In genomic region chr10:74096777-74097176, GRCh38 we compare ENCODE assay signal across 10 cellular contexts. TPM values are rescaled to one million over a fixed set of nuclear protein-coding genes. Genes with fewer than 3 reads are reported as not detected.
DNase-seq lines count a peak whose midpoint lies in the region; ATAC-seq and TF ChIP-seq lines count a peak whose summit lies in the region.
"Had no signal": no experiment of that assay in that cellular context is flagged by ENCODE, and none has a peak within 500 bp of the region (broad histone marks: within the 10 kb centered on the region; RNA-seq: fewer than 3 reads in every experiment).

No MANE protein-coding gene starts in this region.

- peak; percentile 48 for DNase-seq in myocyte (ENCODE audit: low read depth)
- DNase-seq in retina = no peak
- no peak for DNase-seq in G401 (ENCODE audit: low spot score)
- DNase-seq in NCI-H2107 treated with DMSO at 0.1 percent for 48 hours (lab: John Stamatoyannopoulos, UW; ENCODE audit: unreplicated experiment) = no peak
- no peak for DNase-seq in breast epithelium (ENCODE audit: low spot score in 2 of 2)
- DNase-seq: NCI-H1930, substantia nigra had no signal

- H3K4me3 ChIP-seq in breast epithelium = no peak overlapping the region

- no peaks in the 10 kb centered on the region for H3K27me3 ChIP-seq in breast epithelium

- ATAC-seq in GM18868 (IDR thresholded peaks at IDR 0.05; ENCODE audit: unreplicated experiment) (peak; percentile 94), GM21576 (IDR thresholded peaks at IDR 0.05; ENCODE audit: unreplicated experiment) (peak; percentile 84), HG03175 (IDR thresholded peaks at IDR 0.05; ENCODE audit: unreplicated experiment) (peak; percentile 98)

- in situ Hi-C loops in G401 (cut with HindIII; ENCODE audit: low sequenced_read_pairs) = no loop called here

- TF ChIP-seq CTCF in breast epithelium (IDR thresholded peaks at IDR 0.05) = no peak

- H3K36me3 ChIP-seq in breast epithelium = peaks cover 5% of the 10 kb centered on the region

- intact Hi-C loops in breast epithelium (cut with DNase I; ENCODE audit: low total_unique reads) = no loop called here

- no peak overlapping the region for H3K27ac ChIP-seq in breast epithelium

- no peaks in the 10 kb centered on the region for H3K4me1 ChIP-seq in breast epithelium

- no peak for TF ChIP-seq POLR2A in breast epithelium (IDR thresholded peaks at IDR 0.05)

- no peaks in the 10 kb centered on the region for H3K9me3 ChIP-seq in breast epithelium

RNA-seq across cellular contexts. Expression of gene AP3M1, which starts 53.9 kb away (rescaled TPM):
- 39.1 and 40.6 TPM in 2 replicates for total RNA-seq in myocyte
- polyA plus RNA-seq in myocyte (2012) = 24.0 TPM
- total RNA-seq in G401 (2014; rRNA removed; shearing (Covaris generic)) = 4.0 and 10.9 TPM in 2 replicates
- total RNA-seq in breast epithelium = 10 to 100 TPM; 22.3 to 38.1 (median 23.2) TPM

RNA-seq across cellular contexts. Expression of gene ADK, which starts 54.2 kb away (rescaled TPM):
- 65.4 and 68.1 TPM in 2 replicates for total RNA-seq in myocyte
- 29.7 TPM for polyA plus RNA-seq in myocyte (2012)
- 96.2 and 99.5 TPM in 2 replicates for total RNA-seq in G401 (2014; rRNA removed; shearing (Covaris generic))
- total RNA-seq in breast epithelium = 10 to 100 TPM; 27.2 to 50.8 (median 40.0) TPM
